Comparison of ENCODE assay signal across 1 cellular context in the genomic region with DNA sequence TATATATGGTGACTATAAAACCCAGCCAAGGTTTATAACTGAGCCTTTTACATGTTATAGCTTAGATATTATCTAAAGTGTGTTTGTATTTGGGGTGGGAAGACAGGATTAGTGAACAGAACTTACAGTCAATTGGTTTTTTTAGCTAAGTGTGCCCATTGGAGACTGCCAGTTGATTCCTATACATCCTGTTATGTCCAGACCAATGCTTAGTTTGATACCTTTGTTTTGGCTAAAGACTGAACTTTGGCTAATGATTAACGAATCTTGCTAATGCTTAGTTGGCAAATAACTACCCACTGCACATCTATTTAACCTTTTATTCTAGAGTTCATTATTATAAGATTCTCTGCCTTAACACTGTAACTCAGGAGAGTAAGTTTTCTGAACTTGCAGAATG.
TF ChIP-seq lines count a peak whose summit lies in the region.

No MANE protein-coding gene starts in this region.

TF ChIP-seq in K562, 482 proteins besides CTCF, POLR2A, EP300 and RAD21 (continued from another document):
- TF ChIP-seq SMC3 (conservative IDR thresholded peaks at IDR 0.05; ENCODE audit: insufficient read depth, low read depth, low read length) (no peak), XRCC4 (IDR thresholded peaks at IDR 0.05; ENCODE audit: extremely low read depth, insufficient read depth, insufficient read length) (no peak), SETDB1 (IDR thresholded peaks at IDR 0.05; ENCODE audit: low read length) (no peak)
- TF ChIP-seq, protein P1, sequence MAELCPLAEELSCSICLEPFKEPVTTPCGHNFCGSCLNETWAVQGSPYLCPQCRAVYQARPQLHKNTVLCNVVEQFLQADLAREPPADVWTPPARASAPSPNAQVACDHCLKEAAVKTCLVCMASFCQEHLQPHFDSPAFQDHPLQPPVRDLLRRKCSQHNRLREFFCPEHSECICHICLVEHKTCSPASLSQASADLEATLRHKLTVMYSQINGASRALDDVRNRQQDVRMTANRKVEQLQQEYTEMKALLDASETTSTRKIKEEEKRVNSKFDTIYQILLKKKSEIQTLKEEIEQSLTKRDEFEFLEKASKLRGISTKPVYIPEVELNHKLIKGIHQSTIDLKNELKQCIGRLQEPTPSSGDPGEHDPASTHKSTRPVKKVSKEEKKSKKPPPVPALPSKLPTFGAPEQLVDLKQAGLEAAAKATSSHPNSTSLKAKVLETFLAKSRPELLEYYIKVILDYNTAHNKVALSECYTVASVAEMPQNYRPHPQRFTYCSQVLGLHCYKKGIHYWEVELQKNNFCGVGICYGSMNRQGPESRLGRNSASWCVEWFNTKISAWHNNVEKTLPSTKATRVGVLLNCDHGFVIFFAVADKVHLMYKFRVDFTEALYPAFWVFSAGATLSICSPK (IDR thresholded peaks at IDR 0.05; ENCODE audit: borderline replicate concordance): no peak
